1 cellular context compared by ENCODE assay signal in the genomic region with DNA sequence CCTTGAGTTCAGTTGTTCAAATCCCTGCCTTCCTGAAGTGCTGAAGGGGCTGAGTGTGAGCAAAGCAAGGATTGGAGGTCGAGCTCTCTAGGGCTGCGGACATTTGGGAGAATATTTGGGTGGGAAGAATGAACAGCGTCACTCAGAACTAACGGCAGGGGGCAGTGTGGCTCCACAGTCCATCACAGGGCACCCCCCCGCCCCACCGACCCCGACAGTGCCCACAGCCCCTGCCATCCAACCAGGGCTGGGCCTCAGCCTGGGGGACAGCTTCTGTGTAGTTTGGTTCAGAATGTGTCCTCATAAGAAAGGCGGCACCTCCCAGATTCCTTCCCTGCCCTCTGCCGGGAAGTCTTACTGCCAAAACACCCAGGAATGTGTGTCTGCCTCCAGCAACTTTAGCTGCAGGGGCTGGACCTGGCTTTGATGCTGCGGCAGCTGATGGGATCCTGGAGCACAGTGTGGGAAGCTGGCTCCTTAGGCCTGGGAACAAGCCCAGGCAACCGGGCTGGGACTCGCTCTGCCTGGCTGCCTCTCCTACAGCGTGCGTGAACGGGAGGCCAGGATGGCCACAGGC.
A peak's percentile ranks its signal among the peaks of the same experiment; 100 is the strongest.
TF ChIP-seq lines count a peak whose summit lies in the region.

No MANE protein-coding gene starts in this region.

TF ChIP-seq in HepG2, 621 proteins besides CTCF, POLR2A, EP300 and RAD21 (continued from another document and continues in another):
- TF ChIP-seq FIP1L1 (IDR thresholded peaks at IDR 0.05; ENCODE audit: borderline replicate concordance, insufficient read depth, low read depth, low read length) (no peak), ZNF484 (CRISPR knock-in tag; IDR thresholded peaks at IDR 0.05; ENCODE audit: borderline replicate concordance, low read depth) (no peak), ZNF10 (CRISPR knock-in tag; IDR thresholded peaks at IDR 0.05; ENCODE audit: borderline replicate concordance, low read depth) (no peak), ZNF670 (CRISPR knock-in tag; IDR thresholded peaks at IDR 0.05; ENCODE audit: borderline replicate concordance) (no peak), ZNF780A (CRISPR knock-in tag; IDR thresholded peaks at IDR 0.05) (no peak), MAFF (IDR thresholded peaks at IDR 0.05; ENCODE audit: low read depth, low read length) (no peak), ATRX (CRISPR knock-in tag; IDR thresholded peaks at IDR 0.05; ENCODE audit: borderline replicate concordance) (no peak), SP4 (CRISPR knock-in tag; IDR thresholded peaks at IDR 0.05) (no peak), NFKB2 (CRISPR knock-in tag; IDR thresholded peaks at IDR 0.05; ENCODE audit: borderline replicate concordance) (no peak), AGO2 (optimal IDR thresholded peaks at IDR 0.05; ENCODE audit: low read depth, low read length) (no peak), ZNF777 (CRISPR knock-in tag; IDR thresholded peaks at IDR 0.05) (no peak), CEBPG (CRISPR knock-in tag; IDR thresholded peaks at IDR 0.05) (no peak), JUND (CRISPR knock-in tag; IDR thresholded peaks at IDR 0.05) (no peak), RARG (CRISPR knock-in tag; IDR thresholded peaks at IDR 0.05; ENCODE audit: low read depth) (no peak), ZNF251 (CRISPR knock-in tag; IDR thresholded peaks at IDR 0.05) (no peak), PAF1 (CRISPR knock-in tag; IDR thresholded peaks at IDR 0.05) (no peak), HOXA7 (CRISPR knock-in tag; IDR thresholded peaks at IDR 0.05) (no peak), ZBTB42 (CRISPR knock-in tag; IDR thresholded peaks at IDR 0.05) (no peak), AGO1 (IDR thresholded peaks at IDR 0.05; ENCODE audit: low read depth, low read length, poor library complexity, severe bottlenecking) (no peak), RCOR2 (CRISPR knock-in tag; IDR thresholded peaks at IDR 0.05) (no peak), FOXC1 (CRISPR knock-in tag; IDR thresholded peaks at IDR 0.05; ENCODE audit: borderline replicate concordance) (0 out of 2 replicates have a peak, but pooled peaks have one; percentile 57), ZNF747 (CRISPR knock-in tag; IDR thresholded peaks at IDR 0.05; ENCODE audit: borderline replicate concordance) (no peak)
- TF ChIP-seq, protein P1, sequence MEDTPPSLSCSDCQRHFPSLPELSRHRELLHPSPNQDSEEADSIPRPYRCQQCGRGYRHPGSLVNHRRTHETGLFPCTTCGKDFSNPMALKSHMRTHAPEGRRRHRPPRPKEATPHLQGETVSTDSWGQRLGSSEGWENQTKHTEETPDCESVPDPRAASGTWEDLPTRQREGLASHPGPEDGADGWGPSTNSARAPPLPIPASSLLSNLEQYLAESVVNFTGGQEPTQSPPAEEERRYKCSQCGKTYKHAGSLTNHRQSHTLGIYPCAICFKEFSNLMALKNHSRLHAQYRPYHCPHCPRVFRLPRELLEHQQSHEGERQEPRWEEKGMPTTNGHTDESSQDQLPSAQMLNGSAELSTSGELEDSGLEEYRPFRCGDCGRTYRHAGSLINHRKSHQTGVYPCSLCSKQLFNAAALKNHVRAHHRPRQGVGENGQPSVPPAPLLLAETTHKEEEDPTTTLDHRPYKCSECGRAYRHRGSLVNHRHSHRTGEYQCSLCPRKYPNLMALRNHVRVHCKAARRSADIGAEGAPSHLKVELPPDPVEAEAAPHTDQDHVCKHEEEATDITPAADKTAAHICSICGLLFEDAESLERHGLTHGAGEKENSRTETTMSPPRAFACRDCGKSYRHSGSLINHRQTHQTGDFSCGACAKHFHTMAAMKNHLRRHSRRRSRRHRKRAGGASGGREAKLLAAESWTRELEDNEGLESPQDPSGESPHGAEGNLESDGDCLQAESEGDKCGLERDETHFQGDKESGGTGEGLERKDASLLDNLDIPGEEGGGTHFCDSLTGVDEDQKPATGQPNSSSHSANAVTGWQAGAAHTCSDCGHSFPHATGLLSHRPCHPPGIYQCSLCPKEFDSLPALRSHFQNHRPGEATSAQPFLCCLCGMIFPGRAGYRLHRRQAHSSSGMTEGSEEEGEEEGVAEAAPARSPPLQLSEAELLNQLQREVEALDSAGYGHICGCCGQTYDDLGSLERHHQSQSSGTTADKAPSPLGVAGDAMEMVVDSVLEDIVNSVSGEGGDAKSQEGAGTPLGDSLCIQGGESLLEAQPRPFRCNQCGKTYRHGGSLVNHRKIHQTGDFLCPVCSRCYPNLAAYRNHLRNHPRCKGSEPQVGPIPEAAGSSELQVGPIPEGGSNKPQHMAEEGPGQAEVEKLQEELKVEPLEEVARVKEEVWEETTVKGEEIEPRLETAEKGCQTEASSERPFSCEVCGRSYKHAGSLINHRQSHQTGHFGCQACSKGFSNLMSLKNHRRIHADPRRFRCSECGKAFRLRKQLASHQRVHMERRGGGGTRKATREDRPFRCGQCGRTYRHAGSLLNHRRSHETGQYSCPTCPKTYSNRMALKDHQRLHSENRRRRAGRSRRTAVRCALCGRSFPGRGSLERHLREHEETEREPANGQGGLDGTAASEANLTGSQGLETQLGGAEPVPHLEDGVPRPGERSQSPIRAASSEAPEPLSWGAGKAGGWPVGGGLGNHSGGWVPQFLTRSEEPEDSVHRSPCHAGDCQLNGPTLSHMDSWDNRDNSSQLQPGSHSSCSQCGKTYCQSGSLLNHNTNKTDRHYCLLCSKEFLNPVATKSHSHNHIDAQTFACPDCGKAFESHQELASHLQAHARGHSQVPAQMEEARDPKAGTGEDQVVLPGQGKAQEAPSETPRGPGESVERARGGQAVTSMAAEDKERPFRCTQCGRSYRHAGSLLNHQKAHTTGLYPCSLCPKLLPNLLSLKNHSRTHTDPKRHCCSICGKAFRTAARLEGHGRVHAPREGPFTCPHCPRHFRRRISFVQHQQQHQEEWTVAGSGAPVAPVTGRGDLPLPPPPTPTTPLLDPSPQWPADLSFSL (CRISPR knock-in tag; IDR thresholded peaks at IDR 0.05) = no peak
- TF ChIP-seq, protein P2, sequence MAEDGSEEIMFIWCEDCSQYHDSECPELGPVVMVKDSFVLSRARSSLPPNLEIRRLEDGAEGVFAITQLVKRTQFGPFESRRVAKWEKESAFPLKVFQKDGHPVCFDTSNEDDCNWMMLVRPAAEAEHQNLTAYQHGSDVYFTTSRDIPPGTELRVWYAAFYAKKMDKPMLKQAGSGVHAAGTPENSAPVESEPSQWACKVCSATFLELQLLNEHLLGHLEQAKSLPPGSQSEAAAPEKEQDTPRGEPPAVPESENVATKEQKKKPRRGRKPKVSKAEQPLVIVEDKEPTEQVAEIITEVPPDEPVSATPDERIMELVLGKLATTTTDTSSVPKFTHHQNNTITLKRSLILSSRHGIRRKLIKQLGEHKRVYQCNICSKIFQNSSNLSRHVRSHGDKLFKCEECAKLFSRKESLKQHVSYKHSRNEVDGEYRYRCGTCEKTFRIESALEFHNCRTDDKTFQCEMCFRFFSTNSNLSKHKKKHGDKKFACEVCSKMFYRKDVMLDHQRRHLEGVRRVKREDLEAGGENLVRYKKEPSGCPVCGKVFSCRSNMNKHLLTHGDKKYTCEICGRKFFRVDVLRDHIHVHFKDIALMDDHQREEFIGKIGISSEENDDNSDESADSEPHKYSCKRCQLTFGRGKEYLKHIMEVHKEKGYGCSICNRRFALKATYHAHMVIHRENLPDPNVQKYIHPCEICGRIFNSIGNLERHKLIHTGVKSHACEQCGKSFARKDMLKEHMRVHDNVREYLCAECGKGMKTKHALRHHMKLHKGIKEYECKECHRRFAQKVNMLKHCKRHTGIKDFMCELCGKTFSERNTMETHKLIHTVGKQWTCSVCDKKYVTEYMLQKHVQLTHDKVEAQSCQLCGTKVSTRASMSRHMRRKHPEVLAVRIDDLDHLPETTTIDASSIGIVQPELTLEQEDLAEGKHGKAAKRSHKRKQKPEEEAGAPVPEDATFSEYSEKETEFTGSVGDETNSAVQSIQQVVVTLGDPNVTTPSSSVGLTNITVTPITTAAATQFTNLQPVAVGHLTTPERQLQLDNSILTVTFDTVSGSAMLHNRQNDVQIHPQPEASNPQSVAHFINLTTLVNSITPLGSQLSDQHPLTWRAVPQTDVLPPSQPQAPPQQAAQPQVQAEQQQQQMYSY (CRISPR knock-in tag; IDR thresholded peaks at IDR 0.05) = no peak
- TF ChIP-seq, protein P3, sequence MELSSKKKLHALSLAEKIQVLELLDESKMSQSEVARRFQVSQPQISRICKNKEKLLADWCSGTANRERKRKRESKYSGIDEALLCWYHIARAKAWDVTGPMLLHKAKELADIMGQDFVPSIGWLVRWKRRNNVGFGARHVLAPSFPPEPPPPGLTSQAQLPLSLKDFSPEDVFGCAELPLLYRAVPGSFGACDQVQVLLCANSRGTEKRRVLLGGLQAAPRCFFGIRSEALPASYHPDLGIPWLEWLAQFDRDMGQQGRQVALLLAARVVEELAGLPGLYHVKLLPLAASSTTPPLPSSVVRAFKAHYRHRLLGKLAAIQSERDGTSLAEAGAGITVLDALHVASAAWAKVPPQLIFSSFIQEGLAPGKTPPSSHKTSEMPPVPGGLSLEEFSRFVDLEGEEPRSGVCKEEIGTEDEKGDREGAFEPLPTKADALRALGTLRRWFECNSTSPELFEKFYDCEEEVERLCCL (CRISPR knock-in tag; IDR thresholded peaks at IDR 0.05; ENCODE audit: borderline replicate concordance) = no peak
- TF ChIP-seq, protein P4, sequence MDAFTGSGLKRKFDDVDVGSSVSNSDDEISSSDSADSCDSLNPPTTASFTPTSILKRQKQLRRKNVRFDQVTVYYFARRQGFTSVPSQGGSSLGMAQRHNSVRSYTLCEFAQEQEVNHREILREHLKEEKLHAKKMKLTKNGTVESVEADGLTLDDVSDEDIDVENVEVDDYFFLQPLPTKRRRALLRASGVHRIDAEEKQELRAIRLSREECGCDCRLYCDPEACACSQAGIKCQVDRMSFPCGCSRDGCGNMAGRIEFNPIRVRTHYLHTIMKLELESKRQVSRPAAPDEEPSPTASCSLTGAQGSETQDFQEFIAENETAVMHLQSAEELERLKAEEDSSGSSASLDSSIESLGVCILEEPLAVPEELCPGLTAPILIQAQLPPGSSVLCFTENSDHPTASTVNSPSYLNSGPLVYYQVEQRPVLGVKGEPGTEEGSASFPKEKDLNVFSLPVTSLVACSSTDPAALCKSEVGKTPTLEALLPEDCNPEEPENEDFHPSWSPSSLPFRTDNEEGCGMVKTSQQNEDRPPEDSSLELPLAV (CRISPR knock-in tag; conservative IDR thresholded peaks at IDR 0.05; ENCODE audit: low read depth) = no peak
- TF ChIP-seq, protein P5, sequence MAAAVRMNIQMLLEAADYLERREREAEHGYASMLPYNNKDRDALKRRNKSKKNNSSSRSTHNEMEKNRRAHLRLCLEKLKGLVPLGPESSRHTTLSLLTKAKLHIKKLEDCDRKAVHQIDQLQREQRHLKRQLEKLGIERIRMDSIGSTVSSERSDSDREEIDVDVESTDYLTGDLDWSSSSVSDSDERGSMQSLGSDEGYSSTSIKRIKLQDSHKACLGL (CRISPR knock-in tag; IDR thresholded peaks at IDR 0.05) = 0 out of 2 replicates have a peak, but pooled peaks have one; percentile 23
- TF ChIP-seq, protein P6, sequence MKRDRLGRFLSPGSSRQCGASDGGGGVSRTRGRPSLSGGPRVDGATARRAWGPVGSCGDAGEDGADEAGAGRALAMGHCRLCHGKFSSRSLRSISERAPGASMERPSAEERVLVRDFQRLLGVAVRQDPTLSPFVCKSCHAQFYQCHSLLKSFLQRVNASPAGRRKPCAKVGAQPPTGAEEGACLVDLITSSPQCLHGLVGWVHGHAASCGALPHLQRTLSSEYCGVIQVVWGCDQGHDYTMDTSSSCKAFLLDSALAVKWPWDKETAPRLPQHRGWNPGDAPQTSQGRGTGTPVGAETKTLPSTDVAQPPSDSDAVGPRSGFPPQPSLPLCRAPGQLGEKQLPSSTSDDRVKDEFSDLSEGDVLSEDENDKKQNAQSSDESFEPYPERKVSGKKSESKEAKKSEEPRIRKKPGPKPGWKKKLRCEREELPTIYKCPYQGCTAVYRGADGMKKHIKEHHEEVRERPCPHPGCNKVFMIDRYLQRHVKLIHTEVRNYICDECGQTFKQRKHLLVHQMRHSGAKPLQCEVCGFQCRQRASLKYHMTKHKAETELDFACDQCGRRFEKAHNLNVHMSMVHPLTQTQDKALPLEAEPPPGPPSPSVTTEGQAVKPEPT (CRISPR knock-in tag; IDR thresholded peaks at IDR 0.05; ENCODE audit: low read depth) = no peak
- TF ChIP-seq, protein P7, sequence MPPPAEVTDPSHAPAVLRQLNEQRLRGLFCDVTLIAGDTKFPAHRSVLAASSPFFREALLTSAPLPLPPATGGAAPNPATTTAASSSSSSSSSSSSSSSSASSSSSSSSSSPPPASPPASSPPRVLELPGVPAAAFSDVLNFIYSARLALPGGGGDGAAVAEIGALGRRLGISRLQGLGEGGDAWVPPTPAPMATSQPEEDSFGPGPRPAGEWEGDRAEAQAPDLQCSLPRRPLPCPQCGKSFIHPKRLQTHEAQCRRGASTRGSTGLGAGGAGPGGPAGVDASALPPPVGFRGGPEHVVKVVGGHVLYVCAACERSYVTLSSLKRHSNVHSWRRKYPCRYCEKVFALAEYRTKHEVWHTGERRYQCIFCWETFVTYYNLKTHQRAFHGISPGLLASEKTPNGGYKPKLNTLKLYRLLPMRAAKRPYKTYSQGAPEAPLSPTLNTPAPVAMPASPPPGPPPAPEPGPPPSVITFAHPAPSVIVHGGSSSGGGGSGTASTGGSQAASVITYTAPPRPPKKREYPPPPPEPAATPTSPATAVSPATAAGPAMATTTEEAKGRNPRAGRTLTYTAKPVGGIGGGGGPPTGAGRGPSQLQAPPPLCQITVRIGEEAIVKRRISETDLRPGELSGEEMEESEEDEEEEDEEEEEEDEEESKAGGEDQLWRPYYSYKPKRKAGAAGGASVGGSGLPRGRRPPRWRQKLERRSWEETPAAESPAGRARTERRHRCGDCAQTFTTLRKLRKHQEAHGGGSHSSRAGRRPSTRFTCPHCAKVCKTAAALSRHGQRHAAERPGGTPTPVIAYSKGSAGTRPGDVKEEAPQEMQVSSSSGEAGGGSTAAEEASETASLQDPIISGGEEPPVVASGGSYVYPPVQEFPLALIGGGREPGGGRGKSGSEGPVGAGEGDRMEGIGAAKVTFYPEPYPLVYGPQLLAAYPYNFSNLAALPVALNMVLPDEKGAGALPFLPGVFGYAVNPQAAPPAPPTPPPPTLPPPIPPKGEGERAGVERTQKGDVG (CRISPR knock-in tag; IDR thresholded peaks at IDR 0.05; ENCODE audit: borderline replicate concordance) = no peak
- TF ChIP-seq, protein P8, sequence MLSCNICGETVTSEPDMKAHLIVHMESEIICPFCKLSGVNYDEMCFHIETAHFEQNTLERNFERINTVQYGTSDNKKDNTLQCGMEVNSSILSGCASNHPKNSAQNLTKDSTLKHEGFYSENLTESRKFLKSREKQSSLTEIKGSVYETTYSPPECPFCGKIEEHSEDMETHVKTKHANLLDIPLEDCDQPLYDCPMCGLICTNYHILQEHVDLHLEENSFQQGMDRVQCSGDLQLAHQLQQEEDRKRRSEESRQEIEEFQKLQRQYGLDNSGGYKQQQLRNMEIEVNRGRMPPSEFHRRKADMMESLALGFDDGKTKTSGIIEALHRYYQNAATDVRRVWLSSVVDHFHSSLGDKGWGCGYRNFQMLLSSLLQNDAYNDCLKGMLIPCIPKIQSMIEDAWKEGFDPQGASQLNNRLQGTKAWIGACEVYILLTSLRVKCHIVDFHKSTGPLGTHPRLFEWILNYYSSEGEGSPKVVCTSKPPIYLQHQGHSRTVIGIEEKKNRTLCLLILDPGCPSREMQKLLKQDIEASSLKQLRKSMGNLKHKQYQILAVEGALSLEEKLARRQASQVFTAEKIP (CRISPR knock-in tag; IDR thresholded peaks at IDR 0.05; ENCODE audit: borderline replicate concordance) = no peak
- TF ChIP-seq, protein P9, sequence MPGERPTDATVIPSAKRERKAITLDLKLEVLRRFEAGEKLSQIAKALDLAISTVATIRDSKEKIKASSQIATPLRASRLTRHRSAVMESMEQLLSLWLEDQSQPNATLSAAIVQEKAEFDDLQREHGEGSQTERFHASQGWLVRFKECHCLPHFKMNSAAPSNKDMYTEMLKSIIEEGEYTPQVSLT (CRISPR knock-in tag; IDR thresholded peaks at IDR 0.05; ENCODE audit: borderline replicate concordance, low read depth) = no peak
